Comparison of ENCODE assay signal across 9 cellular contexts in the genomic region with DNA sequence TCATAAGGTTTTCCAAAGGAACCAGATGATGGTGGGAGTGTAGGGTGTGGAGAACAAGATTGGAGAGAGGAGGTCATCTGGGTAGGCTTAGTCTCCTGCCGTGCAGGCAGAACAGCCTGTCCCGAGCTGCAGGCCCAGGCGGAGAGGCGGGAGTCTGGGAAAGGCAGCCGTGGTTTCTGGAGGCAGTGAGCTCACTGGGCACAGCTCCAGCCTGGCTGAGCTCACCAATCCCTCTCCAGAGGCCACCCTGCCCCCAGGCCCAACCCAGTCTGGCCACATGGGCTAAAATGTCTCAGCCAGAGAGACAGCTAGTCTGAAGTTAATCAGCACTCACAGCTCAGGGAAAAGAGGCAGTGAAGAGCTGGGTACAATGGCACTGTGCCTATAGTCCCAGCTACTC. TPM values are rescaled to one million over a fixed set of nuclear protein-coding genes. Genes with fewer than 3 reads are reported as not detected.
DNase-seq lines count a peak whose midpoint lies in the region; ATAC-seq and TF ChIP-seq lines count a peak whose summit lies in the region.
"Had no signal": no experiment of that assay in that cellular context is flagged by ENCODE, and none has a peak within 500 bp of the region (broad histone marks: within the 10 kb centered on the region; RNA-seq: fewer than 3 reads in every experiment).

No MANE protein-coding gene starts in this region.

- H3K36me3 Mint-ChIP-seq in activated CD8-positive, alpha-beta T cell treated with anti-CD3 and anti-CD28 coated beads for 36 hours (ENCODE audit: low read depth): no peaks in the 10 kb centered on the region

- peak overlapping the region; percentile 97 for H3K27ac ChIP-seq in right cardiac atrium (ENCODE audit: low read length)
- H3K27ac ChIP-seq: VCaP had no signal

- 23% methylated on average over 5 of the region's 5 CpGs for WGBS in right cardiac atrium

- no peak overlapping the region for H3K4me3 Mint-ChIP-seq in activated CD8-positive, alpha-beta T cell treated with anti-CD3 and anti-CD28 coated beads for 36 hours
- no peak overlapping the region for H3K4me3 Mint-ChIP-seq in stimulated activated naive CD8-positive, alpha-beta T cell treated with anti-CD3 and anti-CD28 coated beads, Interleukin-15, amount 100 ng/mL, for 72 hours

- intact Hi-C loops in right cardiac atrium (cut with DNase I): no loop called here
- intact Hi-C loops in activated CD8-positive, alpha-beta T cell treated with anti-CD3 and anti-CD28 coated beads for 36 hours (cut with micrococcal nuclease): no loop called here

- no peak for TF ChIP-seq CTCF in GM20000 (IDR thresholded peaks at IDR 0.05; ENCODE audit: extremely low read depth, missing control alignments)
- TF ChIP-seq CTCF in activated CD8-positive, alpha-beta T cell treated with anti-CD3 and anti-CD28 coated beads for 36 hours (IDR thresholded peaks at IDR 0.05): no peak

- H3K27me3 Mint-ChIP-seq in activated CD8-positive, alpha-beta T cell treated with anti-CD3 and anti-CD28 coated beads for 36 hours: no peaks in the 10 kb centered on the region
- H3K27me3 Mint-ChIP-seq in stimulated activated naive CD8-positive, alpha-beta T cell treated with anti-CD3 and anti-CD28 coated beads, Interleukin-15, amount 100 ng/mL, for 72 hours: no peaks in the 10 kb centered on the region

- peak; percentile 92 for DNase-seq in GOT3 (lab: John Stamatoyannopoulos, UW)
- peak in 55 of 58 donors; percentile 17 to 89 (median 73) for DNase-seq in anterior cingulate cortex (lab: John Stamatoyannopoulos, UW)
- DNase-seq in right cardiac atrium: peak; percentile 97 to 99 (median 98)
- peak; percentile 98 for DNase-seq in skeletal muscle cell (ENCODE audit: low read depth)
- DNase-seq in GM20000 (ENCODE audit: low spot score): no peak
- DNase-seq in activated CD8-positive, alpha-beta T cell treated with anti-CD3 and anti-CD28 coated beads for 36 hours: no peak
- DNase-seq in stimulated activated naive CD8-positive, alpha-beta T cell treated with anti-CD3 and anti-CD28 coated beads, Interleukin-15, amount 100 ng/mL, for 72 hours: no peak

- no peaks in the 10 kb centered on the region for H3K9me3 ChIP-seq in right cardiac atrium (ENCODE audit: control insufficient read depth, low read length)

- POLR2A ChIA-PET in activated CD8-positive, alpha-beta T cell treated with anti-CD3 and anti-CD28 coated beads for 36 hours (lab: Charles Lee): interaction anchor here (0.8 kb wide), 1 partner anchor 11 kb away, joined by 3 read pairs; no protein-coding TSS in a partner anchor

- CTCF ChIA-PET in activated CD8-positive, alpha-beta T cell treated with anti-CD3 and anti-CD28 coated beads for 36 hours (lab: Charles Lee): interaction anchor here (0.8 to 1.7 kb wide), 3 partner anchors 23 to 35 kb away, joined by 3 to 7 read pairs (median 5); no protein-coding TSS in a partner anchor

- H3K4me1 ChIP-seq in right cardiac atrium (ENCODE audit: control insufficient read depth, insufficient read depth, low read length): peaks cover 32% of the 10 kb centered on the region

- no peaks in the 10 kb centered on the region for H3K9me3 Mint-ChIP-seq in activated CD8-positive, alpha-beta T cell treated with anti-CD3 and anti-CD28 coated beads for 36 hours
- H3K9me3 Mint-ChIP-seq in stimulated activated naive CD8-positive, alpha-beta T cell treated with anti-CD3 and anti-CD28 coated beads, Interleukin-15, amount 100 ng/mL, for 72 hours: no peaks in the 10 kb centered on the region

- H3K27me3 ChIP-seq in right cardiac atrium (ENCODE audit: control insufficient read depth, insufficient read depth): no peaks in the 10 kb centered on the region

- H3K27ac Mint-ChIP-seq in activated CD8-positive, alpha-beta T cell treated with anti-CD3 and anti-CD28 coated beads for 36 hours: no peak overlapping the region
- no peak overlapping the region for H3K27ac Mint-ChIP-seq in stimulated activated naive CD8-positive, alpha-beta T cell treated with anti-CD3 and anti-CD28 coated beads, Interleukin-15, amount 100 ng/mL, for 72 hours

- H3K4me1 Mint-ChIP-seq in activated CD8-positive, alpha-beta T cell treated with anti-CD3 and anti-CD28 coated beads for 36 hours (ENCODE audit: low read depth): no peaks in the 10 kb centered on the region
- H3K4me1 Mint-ChIP-seq in stimulated activated naive CD8-positive, alpha-beta T cell treated with anti-CD3 and anti-CD28 coated beads, Interleukin-15, amount 100 ng/mL, for 72 hours: no peaks in the 10 kb centered on the region

- H3K4me3 ChIP-seq in right cardiac atrium (ENCODE audit: low read length) (no peak overlapping the region), skeletal muscle cell (ENCODE audit: low read depth, low read length) (no peak overlapping the region)

- ATAC-seq in right cardiac atrium (peak; percentile 95), HG03571 (IDR thresholded peaks at IDR 0.05; ENCODE audit: unreplicated experiment) (no peak)
- ATAC-seq in activated CD8-positive, alpha-beta T cell treated with anti-CD3 and anti-CD28 coated beads for 36 hours: no peak
- ATAC-seq in stimulated activated naive CD8-positive, alpha-beta T cell treated with anti-CD3 and anti-CD28 coated beads, Interleukin-15, amount 100 ng/mL, for 72 hours: no peak

RNA-seq across cellular contexts. Expression of a gene that starts 12.3 kb away (rescaled TPM):
- 100 to 1,000 TPM in 1 of 4 donors, 10 to 100 TPM in 3; 58.9 to 103 (median 71.8) TPM for total RNA-seq in right cardiac atrium
- polyA plus RNA-seq in right cardiac atrium: 51.9 TPM
- 10 to 100 TPM; 17.3 to 18.6 TPM for total RNA-seq in activated CD8-positive, alpha-beta T cell treated with anti-CD3 and anti-CD28 coated beads for 36 hours

RNA-seq across cellular contexts. Expression of a gene that starts 42.2 kb away (rescaled TPM):
- 100 to 1,000 TPM in 1 of 4 donors, 10 to 100 TPM in 3; 47.8 to 113 (median 54.3) TPM for total RNA-seq in right cardiac atrium
- polyA plus RNA-seq in right cardiac atrium: 35.0 TPM
- not detected for total RNA-seq in activated CD8-positive, alpha-beta T cell treated with anti-CD3 and anti-CD28 coated beads for 36 hours

Comparison
In these comparisons a context has a peak if more than half of its experiments do, and no peak if none do; other contexts are left out.
1. DNase-seq: peak in GOT3 (single experiment), anterior cingulate cortex (55 of 58), right cardiac atrium (3 of 3) and skeletal muscle cell (single experiment); none in GM20000 (single experiment), activated CD8-positive, alpha-beta T cell treated with anti-CD3 and anti-CD28 coated beads for 36 hours (single experiment) and stimulated activated naive CD8-positive, alpha-beta T cell treated with anti-CD3 and anti-CD28 coated beads, Interleukin-15, amount 100 ng/mL, for 72 hours (0 of 2).
2. ATAC-seq: peak in right cardiac atrium (2 of 2); none in activated CD8-positive, alpha-beta T cell treated with anti-CD3 and anti-CD28 coated beads for 36 hours (single experiment), stimulated activated naive CD8-positive, alpha-beta T cell treated with anti-CD3 and anti-CD28 coated beads, Interleukin-15, amount 100 ng/mL, for 72 hours (single experiment) and HG03571 (single experiment).
3. RNA of a gene that starts 42.2 kb away (total RNA-seq): 47.8 to 113 TPM in right cardiac atrium; not detected in activated CD8-positive, alpha-beta T cell treated with anti-CD3 and anti-CD28 coated beads for 36 hours; every median in the first group is over 10 times any median in the second.